In genomic region chr1:115492880-115493279, GRCh38 we compare ENCODE assay signal across 20 cellular contexts.
A peak's percentile ranks its signal among the peaks of the same experiment; 100 is the strongest.
DNase-seq lines count a peak whose midpoint lies in the region; ATAC-seq, FAIRE-seq and TF ChIP-seq lines count a peak whose summit lies in the region.
"Had no signal": no experiment of that assay in that cellular context is flagged by ENCODE, and none has a peak within 500 bp of the region (broad histone marks: within the 10 kb centered on the region; RNA-seq: fewer than 3 reads in every experiment).

No MANE protein-coding gene starts in this region.

- no peak overlapping the region for H3K27ac ChIP-seq in keratinocyte (ENCODE audit: control insufficient read depth, insufficient read depth, low read length)

- H3K9ac ChIP-seq in keratinocyte (ENCODE audit: control insufficient read depth, extremely low read depth, insufficient read depth, low read length), result no peak overlapping the region

- H2AFZ ChIP-seq in keratinocyte (ENCODE audit: control insufficient read depth, low read length), result peak overlapping the region; percentile 23

- no peak overlapping the region for H3K4me2 ChIP-seq in keratinocyte (ENCODE audit: control insufficient read depth, extremely low read depth, insufficient read depth, low read depth, low read length)

- no peak overlapping the region for H3K4me3 ChIP-seq in keratinocyte (ENCODE audit: control insufficient read depth in 2 of 3, extremely low read depth in 1 of 3, insufficient read depth in 2 of 3, low read depth in 1 of 3, low read length in 3 of 3)

- no peaks in the 10 kb centered on the region for H3K79me2 ChIP-seq in keratinocyte (ENCODE audit: control insufficient read depth, insufficient read depth, low read length)

- H3K9me1 ChIP-seq in keratinocyte (ENCODE audit: control insufficient read depth, extremely low read depth, insufficient read depth, low read length), result no peaks in the 10 kb centered on the region

- FAIRE-seq in keratinocyte (lab: Jason Lieb, UNC) (no peak), GM12892 (lab: Jason Lieb, UNC) (no peak)
- FAIRE-seq: endothelial cell of umbilical vein, small intestine had no signal

- peak; percentile 70 for DNase-seq in A172 (ENCODE audit: low spot score)
- DNase-seq in HS-27A (ENCODE audit: low read depth), result peak; percentile 50
- DNase-seq in astrocyte of the hippocampus (ENCODE audit: low read depth, low spot score), result peak; percentile 47
- no peak for DNase-seq in keratinocyte (ENCODE audit: low read depth, low spot score)
- no peak for DNase-seq in NCI-H1417 treated with DMSO at 0.1 percent for 48 hours (lab: John Stamatoyannopoulos, UW)
- no peak for DNase-seq in GM12892 (ENCODE audit: insufficient read length)
- no peak for DNase-seq in iPS-NIHi7 (ENCODE audit: extremely low spot score)
- DNase-seq: 8988T; activated CD4-positive, alpha-beta T cell treated with anti-CD3 and anti-CD28 coated beads for 36 hours; COR-L47; KBM-7; NCI-H187 treated with DMSO at 0.1 percent for 48 hours; NCI-H524 treated with DMSO at 0.1 percent for 48 hours; nucleus accumbens; small intestine; stimulated activated naive CD8-positive, alpha-beta T cell treated with anti-CD3 and anti-CD28 coated beads, Interleukin-15, Interleukin-2, amounts not matched to agents 100 U/mL and 50 U/mL, for 24 hours; T-helper 2 cell had no signal

- ATAC-seq in GM21390 (IDR thresholded peaks at IDR 0.05; ENCODE audit: unreplicated experiment), result no peak
- ATAC-seq: activated CD4-positive, alpha-beta T cell treated with anti-CD3 and anti-CD28 coated beads for 36 hours; activated naive CD4-positive, alpha-beta T cell treated with anti-CD3 and anti-CD28 coated beads, Interleukin-2, amount 50 U/mL, for 72 hours; stimulated activated naive CD8-positive, alpha-beta T cell treated with anti-CD3 and anti-CD28 coated beads, Interleukin-15, Interleukin-2, amounts not matched to agents 100 U/mL and 50 U/mL, for 24 hours had no signal

- H3K36me3 ChIP-seq in keratinocyte (ENCODE audit: control insufficient read depth in 2 of 2, extremely low read depth in 1 of 2, insufficient read depth in 2 of 2, low read length in 2 of 2), result no peaks in the 10 kb centered on the region

- dilution Hi-C loops in keratinocyte (cut with MboI; ENCODE audit: extremely low pct_ligation_motif_present, low sequenced_read_pairs), result no loop called here

- TF ChIP-seq CTCF in keratinocyte (optimal IDR thresholded peaks at IDR 0.05 in 1 of 3, IDR thresholded peaks at IDR 0.05 in 1 of 3, conservative IDR thresholded peaks at IDR 0.05 in 1 of 3; ENCODE audit: extremely low read depth in 1 of 3, insufficient read depth in 2 of 3, low read length in 3 of 3), result no peak

- no peaks in the 10 kb centered on the region for H3K9me3 ChIP-seq in keratinocyte (ENCODE audit: control insufficient read depth, low read depth, low read length)

- no peak for TF ChIP-seq POLR2A in GM12892 (IDR thresholded peaks at IDR 0.05; ENCODE audit: low read depth, low read length)

- peaks cover 39% of the 10 kb centered on the region for H3K4me1 ChIP-seq in keratinocyte (ENCODE audit: control insufficient read depth, extremely low read depth, insufficient read depth, low read length)

- no peaks in the 10 kb centered on the region for H4K20me1 ChIP-seq in keratinocyte (ENCODE audit: control insufficient read depth, extremely low read depth, insufficient read depth, low read length)

- no peaks in the 10 kb centered on the region for H3K27me3 ChIP-seq in keratinocyte (ENCODE audit: control insufficient read depth, extremely low read depth, insufficient read depth, low read length)

Comparison
In these comparisons a context has a peak if more than half of its experiments do, and no peak if none do; other contexts are left out.
1. DNase-seq: peak in A172 (single experiment), HS-27A (single experiment) and astrocyte of the hippocampus (single experiment); none in keratinocyte (single experiment), NCI-H1417 treated with DMSO at 0.1 percent for 48 hours (single experiment), GM12892 (single experiment) and iPS-NIHi7 (single experiment).